ENCODE assay signal across 9 cellular contexts in genomic region chr13:80340643-80341097, GRCh38. TPM values are rescaled to one million over a fixed set of nuclear protein-coding genes. Genes with fewer than 3 reads are reported as not detected.
DNase-seq lines count a peak whose midpoint lies in the region; ATAC-seq and TF ChIP-seq lines count a peak whose summit lies in the region.
"Had no signal": no experiment of that assay in that cellular context is flagged by ENCODE, and none has a peak within 500 bp of the region (broad histone marks: within the 10 kb centered on the region; RNA-seq: fewer than 3 reads in every experiment).

No MANE protein-coding gene starts in this region.

- no peaks in the 10 kb centered on the region for H3K9me3 ChIP-seq in endodermal cell (ENCODE audit: control insufficient read depth, low read length)
- H3K9me3 ChIP-seq in neural progenitor cell (ENCODE audit: low read depth), result no peaks in the 10 kb centered on the region
- H3K9me3 ChIP-seq in OCI-LY7 (ENCODE audit: low read length), result no peaks in the 10 kb centered on the region

- ATAC-seq in HG02943 (IDR thresholded peaks at IDR 0.05; ENCODE audit: low read depth, unreplicated experiment), result peak; percentile 30

- TF ChIP-seq CTCF in endodermal cell (conservative IDR thresholded peaks at IDR 0.05) (no peak), neural progenitor cell (IDR thresholded peaks at IDR 0.05) (no peak), OCI-LY7 (conservative IDR thresholded peaks at IDR 0.05; ENCODE audit: low read length) (no peak)

- no peaks in the 10 kb centered on the region for H3K9me2 ChIP-seq in OCI-LY7 (ENCODE audit: insufficient read depth, low read length)

- H3K27ac Mint-ChIP-seq in endodermal cell, result no peak overlapping the region
- H3K27ac Mint-ChIP-seq in neural progenitor cell, result peak overlapping the region; percentile 100

- H3K36me3 ChIP-seq in endodermal cell (ENCODE audit: control insufficient read depth, insufficient read depth, low read length) (peaks cover 32% of the 10 kb centered on the region), neural progenitor cell (no peaks in the 10 kb centered on the region), OCI-LY7 (ENCODE audit: insufficient read depth, low read length) (no peaks in the 10 kb centered on the region)

- H2AFZ ChIP-seq in neural progenitor cell (replicated peaks) (no peak overlapping the region), OCI-LY7 (ENCODE audit: low read length) (no peak overlapping the region)

- POLR2A ChIA-PET in OCI-LY7 (lab: Charles Lee), result interaction anchor here (0.6 to 0.7 kb wide), 2 partner anchors 417 to 479 kb away, joined by 3 to 4 read pairs; no protein-coding TSS in a partner anchor

- peaks cover 9% of the 10 kb centered on the region for H3K4me1 ChIP-seq in endodermal cell (ENCODE audit: control insufficient read depth, insufficient read depth, low read length)
- peaks cover 19% of the 10 kb centered on the region for H3K4me1 ChIP-seq in neural progenitor cell
- H3K4me1 ChIP-seq in OCI-LY7 (ENCODE audit: insufficient read depth, low read length, poor library complexity, severe bottlenecking), result no peaks in the 10 kb centered on the region

- H3K4me3 ChIP-seq in endodermal cell (ENCODE audit: low read length) (peak overlapping the region; percentile 99), neural progenitor cell (peak overlapping the region; percentile 96), OCI-LY7 (ENCODE audit: low read depth, low read length, poor library complexity, severe bottlenecking) (no peak overlapping the region)

- intact Hi-C loops in OCI-LY7 (cut with micrococcal nuclease; ENCODE audit: unreplicated experiment), result no loop called here

- H3K27ac ChIP-seq in endodermal cell (ENCODE audit: low read depth, low read length) (peak overlapping the region; percentile 99), neural progenitor cell (peak overlapping the region; percentile 98), OCI-LY7 (ENCODE audit: low read depth, low read length, poor library complexity, severe bottlenecking) (no peak overlapping the region)

- peak overlapping the region; percentile 100 for H3K9ac ChIP-seq in endodermal cell (ENCODE audit: extremely low read depth, low read length, poor library complexity, severe bottlenecking)
- peak overlapping the region; percentile 81 for H3K9ac ChIP-seq in neural progenitor cell

- WGBS in endodermal cell (ENCODE audit: insufficient coverage in 1 of 2, insufficient read length in 1 of 2), 2 experiments, result 0% methylated on average over 10 to 43 of the region's 44 CpGs

- H4K20me1 ChIP-seq in neural progenitor cell (ENCODE audit: low read depth) (peaks cover 42% of the 10 kb centered on the region), OCI-LY7 (ENCODE audit: insufficient read depth, low read length) (no peaks in the 10 kb centered on the region)

- peak overlapping the region; percentile 80 for H3K4me2 ChIP-seq in neural progenitor cell
- H3K4me2 ChIP-seq in OCI-LY7 (ENCODE audit: low read length), result no peak overlapping the region

- peaks cover 51% of the 10 kb centered on the region for H3K79me2 ChIP-seq in neural progenitor cell (ENCODE audit: low read depth)
- no peaks in the 10 kb centered on the region for H3K79me2 ChIP-seq in OCI-LY7 (ENCODE audit: insufficient read depth, low read depth, low read length)

- H3K27me3 ChIP-seq in endodermal cell (ENCODE audit: control insufficient read depth, insufficient read depth, low read length, poor library complexity, severe bottlenecking) (no peaks in the 10 kb centered on the region), neural progenitor cell (peaks cover 17% of the 10 kb centered on the region)

- H3K27me3 Mint-ChIP-seq in endodermal cell (ENCODE audit: insufficient read depth) (no peaks in the 10 kb centered on the region), neural progenitor cell (ENCODE audit: insufficient read depth, low read depth) (peaks cover 2% of the 10 kb centered on the region)

- DNase-seq in stimulated activated CD4-positive, alpha-beta T cell treated with anti-CD3 and anti-CD28 coated beads, Interleukin-15, amount 100 ng/mL, for 24 hours, result peak; percentile 16
- no peak for DNase-seq in stimulated activated CD4-positive, alpha-beta T cell treated with anti-CD3 and anti-CD28 coated beads, Interleukin-1b, Interleukin-23, amount 100 ng/mL, for 48 hours
- DNase-seq in OCI-M1 (lab: John Stamatoyannopoulos, UW), result peak; percentile 85
- DNase-seq in endodermal cell, result no peak
- DNase-seq in neural progenitor cell (ENCODE audit: low spot score), result no peak
- no peak for DNase-seq in NK-92 (lab: John Stamatoyannopoulos, UW; ENCODE audit: unreplicated experiment)
- no peak for DNase-seq in OCI-LY7 (ENCODE audit: low spot score)

- BruUV-seq in OCI-LY7 (replicated peaks; lab: Mats Ljungman, UMichigan), result no TSS peak

- CTCF ChIA-PET in OCI-LY7 (lab: Charles Lee; ENCODE audit: unreplicated experiment), result no interaction called here

- peaks cover 3% of the 10 kb centered on the region for H3K36me3 Mint-ChIP-seq in endodermal cell (ENCODE audit: low read depth)
- H3K36me3 Mint-ChIP-seq in neural progenitor cell, result peaks cover 19% of the 10 kb centered on the region

- H3K4me3 Mint-ChIP-seq in endodermal cell, result no peak overlapping the region
- H3K4me3 Mint-ChIP-seq in neural progenitor cell, result peak overlapping the region; percentile 91

- peaks cover 45% of the 10 kb centered on the region for H3K4me1 Mint-ChIP-seq in endodermal cell
- H3K4me1 Mint-ChIP-seq in neural progenitor cell, result peaks cover 34% of the 10 kb centered on the region

- H3K9me3 Mint-ChIP-seq in endodermal cell, result no peaks in the 10 kb centered on the region
- H3K9me3 Mint-ChIP-seq in neural progenitor cell, result peaks cover 5% of the 10 kb centered on the region
- H3K9me3 Mint-ChIP-seq: naive thymus-derived CD8-positive, alpha-beta T cell had no signal

- H3F3A ChIP-seq in neural progenitor cell (ENCODE audit: low read depth), result peaks cover 36% of the 10 kb centered on the region

RNA-seq across cellular contexts. Expression of gene SPRY2, which starts 0.3 kb away (rescaled TPM):
- total RNA-seq in endodermal cell, result 10 to 100 TPM; 87.7 to 96.9 TPM
- polyA plus RNA-seq in endodermal cell (2013, experiment 1 of 2), result 92.3 TPM
- 111 TPM for polyA plus RNA-seq in endodermal cell (2013, experiment 2 of 2)
- total RNA-seq in neural progenitor cell (ENCODE audit: low replicate concordance), result 17.2 and 22.5 TPM in 2 replicates
- not detected in 2 replicates for total RNA-seq in OCI-LY7 (2014; rRNA removed; shearing (Covaris generic))
- total RNA-seq in OCI-LY7 (2022), result not detected in 2 replicates

Comparison
In these comparisons a context has a peak if more than half of its experiments do, and no peak if none do; other contexts are left out.
1. DNase-seq: peak in stimulated activated CD4-positive, alpha-beta T cell treated with anti-CD3 and anti-CD28 coated beads, Interleukin-15, amount 100 ng/mL, for 24 hours (single experiment) and OCI-M1 (single experiment); none in stimulated activated CD4-positive, alpha-beta T cell treated with anti-CD3 and anti-CD28 coated beads, Interleukin-1b, Interleukin-23, amount 100 ng/mL, for 48 hours (single experiment), endodermal cell (single experiment), neural progenitor cell (single experiment), NK-92 (single experiment) and OCI-LY7 (single experiment).
2. RNA of gene SPRY2, which starts 0.3 kb away (total RNA-seq): 87.7 to 96.9 TPM in endodermal cell and 17.2 to 22.5 TPM in neural progenitor cell; not detected in OCI-LY7; every median in the first group is over 10 times any median in the second.